Comparison of ENCODE assay signal across 1 cellular context in the genomic region with DNA sequence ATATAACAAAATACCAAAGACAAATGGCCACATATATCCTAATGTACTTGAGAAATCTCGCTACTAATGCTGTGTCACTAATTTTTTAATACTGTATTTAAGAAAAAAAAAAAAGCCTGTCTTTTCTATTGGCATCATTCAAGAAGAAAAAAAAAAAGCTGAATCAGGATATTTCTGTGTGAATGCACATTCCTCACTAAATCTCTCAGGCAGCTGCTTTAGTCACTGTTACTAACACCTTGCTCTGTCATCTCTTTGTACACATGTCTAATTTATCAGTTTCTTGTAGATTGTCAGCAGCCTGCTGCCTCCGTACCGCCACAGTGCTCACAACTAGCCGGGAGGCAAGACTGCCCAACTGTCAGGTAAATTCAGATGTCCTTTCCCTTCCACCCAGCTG.
TF ChIP-seq lines count a peak whose summit lies in the region.

No MANE protein-coding gene starts in this region.

TF ChIP-seq in K562, 482 proteins besides CTCF, POLR2A, EP300 and RAD21:
- TF ChIP-seq, protein P1, sequence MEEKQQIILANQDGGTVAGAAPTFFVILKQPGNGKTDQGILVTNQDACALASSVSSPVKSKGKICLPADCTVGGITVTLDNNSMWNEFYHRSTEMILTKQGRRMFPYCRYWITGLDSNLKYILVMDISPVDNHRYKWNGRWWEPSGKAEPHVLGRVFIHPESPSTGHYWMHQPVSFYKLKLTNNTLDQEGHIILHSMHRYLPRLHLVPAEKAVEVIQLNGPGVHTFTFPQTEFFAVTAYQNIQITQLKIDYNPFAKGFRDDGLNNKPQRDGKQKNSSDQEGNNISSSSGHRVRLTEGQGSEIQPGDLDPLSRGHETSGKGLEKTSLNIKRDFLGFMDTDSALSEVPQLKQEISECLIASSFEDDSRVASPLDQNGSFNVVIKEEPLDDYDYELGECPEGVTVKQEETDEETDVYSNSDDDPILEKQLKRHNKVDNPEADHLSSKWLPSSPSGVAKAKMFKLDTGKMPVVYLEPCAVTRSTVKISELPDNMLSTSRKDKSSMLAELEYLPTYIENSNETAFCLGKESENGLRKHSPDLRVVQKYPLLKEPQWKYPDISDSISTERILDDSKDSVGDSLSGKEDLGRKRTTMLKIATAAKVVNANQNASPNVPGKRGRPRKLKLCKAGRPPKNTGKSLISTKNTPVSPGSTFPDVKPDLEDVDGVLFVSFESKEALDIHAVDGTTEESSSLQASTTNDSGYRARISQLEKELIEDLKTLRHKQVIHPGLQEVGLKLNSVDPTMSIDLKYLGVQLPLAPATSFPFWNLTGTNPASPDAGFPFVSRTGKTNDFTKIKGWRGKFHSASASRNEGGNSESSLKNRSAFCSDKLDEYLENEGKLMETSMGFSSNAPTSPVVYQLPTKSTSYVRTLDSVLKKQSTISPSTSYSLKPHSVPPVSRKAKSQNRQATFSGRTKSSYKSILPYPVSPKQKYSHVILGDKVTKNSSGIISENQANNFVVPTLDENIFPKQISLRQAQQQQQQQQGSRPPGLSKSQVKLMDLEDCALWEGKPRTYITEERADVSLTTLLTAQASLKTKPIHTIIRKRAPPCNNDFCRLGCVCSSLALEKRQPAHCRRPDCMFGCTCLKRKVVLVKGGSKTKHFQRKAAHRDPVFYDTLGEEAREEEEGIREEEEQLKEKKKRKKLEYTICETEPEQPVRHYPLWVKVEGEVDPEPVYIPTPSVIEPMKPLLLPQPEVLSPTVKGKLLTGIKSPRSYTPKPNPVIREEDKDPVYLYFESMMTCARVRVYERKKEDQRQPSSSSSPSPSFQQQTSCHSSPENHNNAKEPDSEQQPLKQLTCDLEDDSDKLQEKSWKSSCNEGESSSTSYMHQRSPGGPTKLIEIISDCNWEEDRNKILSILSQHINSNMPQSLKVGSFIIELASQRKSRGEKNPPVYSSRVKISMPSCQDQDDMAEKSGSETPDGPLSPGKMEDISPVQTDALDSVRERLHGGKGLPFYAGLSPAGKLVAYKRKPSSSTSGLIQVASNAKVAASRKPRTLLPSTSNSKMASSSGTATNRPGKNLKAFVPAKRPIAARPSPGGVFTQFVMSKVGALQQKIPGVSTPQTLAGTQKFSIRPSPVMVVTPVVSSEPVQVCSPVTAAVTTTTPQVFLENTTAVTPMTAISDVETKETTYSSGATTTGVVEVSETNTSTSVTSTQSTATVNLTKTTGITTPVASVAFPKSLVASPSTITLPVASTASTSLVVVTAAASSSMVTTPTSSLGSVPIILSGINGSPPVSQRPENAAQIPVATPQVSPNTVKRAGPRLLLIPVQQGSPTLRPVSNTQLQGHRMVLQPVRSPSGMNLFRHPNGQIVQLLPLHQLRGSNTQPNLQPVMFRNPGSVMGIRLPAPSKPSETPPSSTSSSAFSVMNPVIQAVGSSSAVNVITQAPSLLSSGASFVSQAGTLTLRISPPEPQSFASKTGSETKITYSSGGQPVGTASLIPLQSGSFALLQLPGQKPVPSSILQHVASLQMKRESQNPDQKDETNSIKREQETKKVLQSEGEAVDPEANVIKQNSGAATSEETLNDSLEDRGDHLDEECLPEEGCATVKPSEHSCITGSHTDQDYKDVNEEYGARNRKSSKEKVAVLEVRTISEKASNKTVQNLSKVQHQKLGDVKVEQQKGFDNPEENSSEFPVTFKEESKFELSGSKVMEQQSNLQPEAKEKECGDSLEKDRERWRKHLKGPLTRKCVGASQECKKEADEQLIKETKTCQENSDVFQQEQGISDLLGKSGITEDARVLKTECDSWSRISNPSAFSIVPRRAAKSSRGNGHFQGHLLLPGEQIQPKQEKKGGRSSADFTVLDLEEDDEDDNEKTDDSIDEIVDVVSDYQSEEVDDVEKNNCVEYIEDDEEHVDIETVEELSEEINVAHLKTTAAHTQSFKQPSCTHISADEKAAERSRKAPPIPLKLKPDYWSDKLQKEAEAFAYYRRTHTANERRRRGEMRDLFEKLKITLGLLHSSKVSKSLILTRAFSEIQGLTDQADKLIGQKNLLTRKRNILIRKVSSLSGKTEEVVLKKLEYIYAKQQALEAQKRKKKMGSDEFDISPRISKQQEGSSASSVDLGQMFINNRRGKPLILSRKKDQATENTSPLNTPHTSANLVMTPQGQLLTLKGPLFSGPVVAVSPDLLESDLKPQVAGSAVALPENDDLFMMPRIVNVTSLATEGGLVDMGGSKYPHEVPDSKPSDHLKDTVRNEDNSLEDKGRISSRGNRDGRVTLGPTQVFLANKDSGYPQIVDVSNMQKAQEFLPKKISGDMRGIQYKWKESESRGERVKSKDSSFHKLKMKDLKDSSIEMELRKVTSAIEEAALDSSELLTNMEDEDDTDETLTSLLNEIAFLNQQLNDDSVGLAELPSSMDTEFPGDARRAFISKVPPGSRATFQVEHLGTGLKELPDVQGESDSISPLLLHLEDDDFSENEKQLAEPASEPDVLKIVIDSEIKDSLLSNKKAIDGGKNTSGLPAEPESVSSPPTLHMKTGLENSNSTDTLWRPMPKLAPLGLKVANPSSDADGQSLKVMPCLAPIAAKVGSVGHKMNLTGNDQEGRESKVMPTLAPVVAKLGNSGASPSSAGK (IDR thresholded peaks at IDR 0.05) = no peak
- TF ChIP-seq MAFF (IDR thresholded peaks at IDR 0.05; ENCODE audit: low read length) (peak; percentile 57), MAFK (IDR thresholded peaks at IDR 0.05; ENCODE audit: low read length) (peak; percentile 46; the same call in 1 of the 2 replicates), MAFG (tag; conservative IDR thresholded peaks at IDR 0.05) (peak; percentile 64), ZNF316 (IDR thresholded peaks at IDR 0.05) (peak; percentile 87), C11orf30 (IDR thresholded peaks at IDR 0.05; ENCODE audit: low read depth) (peak; percentile 67; the same call in 1 of the 2 replicates)
